26 cellular contexts compared by ENCODE assay signal in the genomic region with DNA sequence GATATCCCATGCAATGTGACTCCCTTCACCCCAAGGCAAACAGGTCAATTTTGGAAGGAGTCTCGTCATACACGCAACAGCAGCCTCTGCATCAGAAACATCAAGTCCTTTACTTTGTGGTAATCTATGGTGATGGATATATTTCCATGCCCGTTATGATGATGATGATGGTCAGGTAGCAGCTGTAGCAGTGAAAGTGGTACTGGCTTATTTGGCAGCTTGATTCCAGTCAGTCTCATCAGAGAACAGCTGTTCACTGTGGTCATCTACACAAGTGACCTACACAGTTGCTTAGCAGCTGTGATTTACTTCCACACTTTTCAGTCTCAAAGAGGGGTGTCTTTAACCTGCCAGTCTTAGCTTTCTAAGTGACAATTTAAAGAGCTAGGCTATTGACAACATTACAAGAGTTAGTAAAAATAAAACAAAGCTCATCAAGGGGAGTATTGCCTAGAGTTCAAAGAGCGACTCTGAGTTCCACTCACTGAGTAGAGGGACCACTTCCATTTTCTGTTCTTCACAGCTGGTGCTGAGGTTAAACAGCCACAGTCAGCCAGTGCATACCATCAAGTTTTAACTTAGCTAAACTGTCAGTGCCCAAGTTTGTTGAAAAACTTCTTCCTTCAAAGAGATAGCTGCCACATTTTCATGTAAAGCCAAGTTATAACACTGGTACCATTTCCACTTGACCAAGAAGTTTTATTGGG.
DNase-seq lines count a peak whose midpoint lies in the region; ATAC-seq and TF ChIP-seq lines count a peak whose summit lies in the region.
"Had no signal": no experiment of that assay in that cellular context is flagged by ENCODE, and none has a peak within 500 bp of the region (broad histone marks: within the 10 kb centered on the region; RNA-seq: fewer than 3 reads in every experiment).

No MANE protein-coding gene starts in this region.

- peak overlapping the region in 5 of 11 experiments; percentile 14 to 53 (median 22); a peak in 8 of 22 replicates for H3K27ac ChIP-seq in BLaER1 treated with 17β-estradiol and CSF1 and Interleukin-3, amounts not matched to agents 10 nM and 100 nM
- H3K27ac ChIP-seq in IMR-90 (ENCODE audit: insufficient read depth, low read length) (no peak overlapping the region), right atrium auricular region (no peak overlapping the region)
- H3K27ac ChIP-seq: breast epithelium, Peyer's patch, SJSA1, stomach, thyroid gland had no signal

- H3K36me3 ChIP-seq in BLaER1 treated with 17β-estradiol and CSF1 and Interleukin-3, amounts not matched to agents 10 nM and 100 nM: peaks cover 0 to 34% (median 0%) of the 10 kb centered on the region in 11 experiments; a peak in 6 of 22 replicates
- H3K36me3 ChIP-seq in IMR-90 (ENCODE audit: control insufficient read depth, insufficient read depth, low read length) (no peaks in the 10 kb centered on the region), right atrium auricular region (no peaks in the 10 kb centered on the region)
- H3K36me3 ChIP-seq: breast epithelium, Peyer's patch, SJSA1, stomach, thyroid gland had no signal

- no peak overlapping the region for H4K91ac ChIP-seq in IMR-90 (ENCODE audit: insufficient read depth, low read depth, low read length)

- no peak for TF ChIP-seq POLR2A in IMR-90 (IDR thresholded peaks at IDR 0.05; ENCODE audit: low read depth, low read length)

- H2BK120ac ChIP-seq in IMR-90 (ENCODE audit: low read depth, low read length): no peak overlapping the region

- H2AFZ ChIP-seq in IMR-90 (replicated peaks; ENCODE audit: low read length, poor library complexity): no peak overlapping the region

- H3K4ac ChIP-seq in IMR-90 (ENCODE audit: low read depth, low read length): no peak overlapping the region

- no peaks in the 10 kb centered on the region for H3K9me1 ChIP-seq in IMR-90 (ENCODE audit: insufficient read depth, low read length)

- intact Hi-C loops in IMR-90 (cut with micrococcal nuclease): no loop called here

- no peak overlapping the region for H3K14ac ChIP-seq in IMR-90 (replicated peaks; ENCODE audit: low read depth, low read length)

- DNase-seq in IMR-90: no peak
- DNase-seq in myocyte (ENCODE audit: low read depth): peak; percentile 90
- no peak for DNase-seq in DMS79 (lab: John Stamatoyannopoulos, UW)
- DNase-seq in NCI-H128 (lab: John Stamatoyannopoulos, UW; ENCODE audit: unreplicated experiment): no peak
- no peak for DNase-seq in GF-D8 (lab: John Stamatoyannopoulos, UW)
- no peak for DNase-seq in right atrium auricular region (ENCODE audit: low spot score)
- DNase-seq: activated CD4-positive, alpha-beta memory T cell treated with anti-CD3 and anti-CD28 coated beads for 36 hours; activated CD8-positive, alpha-beta memory T cell treated with anti-CD3 and anti-CD28 coated beads, Interleukin-2, amount 50 U/mL, for 48 hours; activated naive CD4-positive, alpha-beta T cell treated with anti-CD3 and anti-CD28 coated beads, Interleukin-2, amount 50 U/mL, for 16 hours; amniotic stem cell; CD8-positive, alpha-beta T cell; GOT3; Kasumi-1; left ventricle myocardium superior; naive thymus-derived CD8-positive, alpha-beta T cell; NCI-H1048; NCI-H187 treated with DMSO at 0.1 percent for 48 hours; Peyer's patch; stomach; thyroid gland had no signal

- H2BK20ac ChIP-seq in IMR-90 (ENCODE audit: low read depth, low read length): no peak overlapping the region

- no peak for TF ChIP-seq RAD21 in IMR-90 (IDR thresholded peaks at IDR 0.05; ENCODE audit: low read length)

- no TSS peak for BruUV-seq in IMR-90 (replicated peaks; lab: Mats Ljungman, UMichigan)

- peak overlapping the region in 10 of 11 experiments; percentile 0 to 76 (median 66); a peak in 18 of 22 replicates for H3K4me2 ChIP-seq in BLaER1 treated with 17β-estradiol and CSF1 and Interleukin-3, amounts not matched to agents 10 nM and 100 nM
- no peak overlapping the region for H3K4me2 ChIP-seq in IMR-90 (ENCODE audit: low read depth, low read length)

- no peak overlapping the region for H2BK15ac ChIP-seq in IMR-90 (ENCODE audit: low read depth, low read length)

- in situ Hi-C loops in IMR-90 (cut with MboI; ENCODE audit: low sequenced_read_pairs): no loop called here

- H4K8ac ChIP-seq in IMR-90 (ENCODE audit: low read depth in 2 of 2, low read length in 2 of 2): no peak overlapping the region

- H3K56ac ChIP-seq in IMR-90 (ENCODE audit: extremely low read depth, insufficient read depth, low read length): no peak overlapping the region

- POLR2A ChIA-PET in IMR-90 (lab: Charles Lee; ENCODE audit: unreplicated experiment): no interaction called here

- H3K27me3 ChIP-seq in BLaER1 treated with 17β-estradiol and CSF1 and Interleukin-3, amounts not matched to agents 10 nM and 100 nM: no peaks in the 10 kb centered on the region
- H3K27me3 ChIP-seq in IMR-90 (ENCODE audit: control insufficient read depth, insufficient read depth, low read length) (no peaks in the 10 kb centered on the region), right atrium auricular region (no peaks in the 10 kb centered on the region)
- H3K27me3 ChIP-seq: breast epithelium, Peyer's patch, SJSA1, stomach, thyroid gland had no signal

- H4K20me1 ChIP-seq in BLaER1 treated with 17β-estradiol and CSF1 and Interleukin-3, amounts not matched to agents 10 nM and 100 nM: no peaks in the 10 kb centered on the region
- H4K20me1 ChIP-seq in IMR-90 (ENCODE audit: insufficient read depth, low read length): no peaks in the 10 kb centered on the region

- no peak for TF ChIP-seq CTCF in IMR-90 (conservative IDR thresholded peaks at IDR 0.05; ENCODE audit: low read depth, low read length)
- TF ChIP-seq CTCF in right atrium auricular region (IDR thresholded peaks at IDR 0.05): no peak

- H2BK5ac ChIP-seq in IMR-90 (ENCODE audit: low read depth, low read length, poor library complexity, severe bottlenecking): no peak overlapping the region

- peaks cover 15 to 59% (median 46%) of the 10 kb centered on the region in 10 experiments for H3K4me1 ChIP-seq in BLaER1 treated with 17β-estradiol and CSF1 and Interleukin-3, amounts not matched to agents 10 nM and 100 nM
- H3K4me1 ChIP-seq in IMR-90 (ENCODE audit: control insufficient read depth, insufficient read depth, low read length) (no peaks in the 10 kb centered on the region), right atrium auricular region (no peaks in the 10 kb centered on the region)
- H3K4me1 ChIP-seq: breast epithelium, Peyer's patch, SJSA1, stomach, thyroid gland had no signal

- dilution Hi-C loops in IMR-90 (cut with HindIII; ENCODE audit: low sequenced_read_pairs, unreplicated experiment): no loop called here

- H3K4me3 ChIP-seq in BLaER1 treated with 17β-estradiol and CSF1 and Interleukin-3, amounts not matched to agents 10 nM and 100 nM: no peak overlapping the region; a peak in 1 of 20 replicates
- H3K4me3 ChIP-seq in IMR-90 (ENCODE audit: insufficient read depth, low read depth, low read length): no peak overlapping the region
- no peak overlapping the region for H3K4me3 ChIP-seq in right atrium auricular region
- H3K4me3 ChIP-seq: breast epithelium, Peyer's patch, SJSA1, stomach, thyroid gland had no signal

- ATAC-seq in GM19463 (IDR thresholded peaks at IDR 0.05; ENCODE audit: unreplicated experiment): peak; percentile 70
- ATAC-seq in IMR-90 (ENCODE audit: low read depth): no peak
- ATAC-seq: activated CD4-positive, CD25-positive, alpha-beta regulatory T cell treated with anti-CD3 and anti-CD28 coated beads, Interleukin-2, amount 50 U/mL, for 24 hours; activated T-helper 17 cell treated with anti-CD3 and anti-CD28 coated beads, Interleukin-2, amount 50 U/mL, for 72 hours; CD8-positive, alpha-beta T cell; left ventricle myocardium superior; naive thymus-derived CD8-positive, alpha-beta T cell had no signal

- H3K79me1 ChIP-seq in IMR-90 (ENCODE audit: low read depth in 1 of 2, low read length in 2 of 2): no peaks in the 10 kb centered on the region

- no peak overlapping the region for H2AK9ac ChIP-seq in IMR-90 (replicated peaks; ENCODE audit: low read depth, low read length, poor library complexity)

- CTCF ChIA-PET in IMR-90 (lab: Yijun Ruan, JAX): interaction anchor here (0.8 kb wide), 1 partner anchor 16 kb away, joined by 5 read pairs; no protein-coding TSS in a partner anchor

- peak overlapping the region; percentile 52; the same call in 1 of the 2 replicates for H3K18ac ChIP-seq in IMR-90 (ENCODE audit: low read depth, low read length)

- H4K5ac ChIP-seq in IMR-90 (ENCODE audit: low read depth, low read length): no peak overlapping the region

- H2AK5ac ChIP-seq in IMR-90 (ENCODE audit: low read depth, low read length): no peak overlapping the region

- WGBS in IMR-90 (ENCODE audit: extremely low coverage in 2 of 2, insufficient read length in 1 of 2), 2 experiments: no CpG with 5 or more reads among the region's 4 CpGs

- H3K9ac ChIP-seq in BLaER1 treated with 17β-estradiol and CSF1 and Interleukin-3, amounts not matched to agents 10 nM and 100 nM: no peak overlapping the region
- no peak overlapping the region for H3K9ac ChIP-seq in IMR-90 (ENCODE audit: low read depth, low read length)

- H3K9me3 ChIP-seq in BLaER1 treated with 17β-estradiol and CSF1 and Interleukin-3, amounts not matched to agents 10 nM and 100 nM (replicated peaks in 1 of 11): peaks cover 18 to 78% (median 57%) of the 10 kb centered on the region in 11 experiments; a peak in 21 of 22 replicates
- H3K9me3 ChIP-seq in IMR-90 (ENCODE audit: control insufficient read depth, insufficient read depth, low read length) (no peaks in the 10 kb centered on the region), right atrium auricular region (no peaks in the 10 kb centered on the region)
- H3K9me3 ChIP-seq: breast epithelium, Peyer's patch, SJSA1, stomach, thyroid gland had no signal

- H3K23ac ChIP-seq in IMR-90 (ENCODE audit: low read depth, low read length): no peak overlapping the region

TF ChIP-seq in IMR-90, 13 proteins besides CTCF, POLR2A, EP300 and RAD21 (continues in another document):
- TF ChIP-seq FOS (IDR thresholded peaks at IDR 0.05; ENCODE audit: low read depth, low read length): no peak
- TF ChIP-seq MXI1 (IDR thresholded peaks at IDR 0.05; ENCODE audit: borderline replicate concordance, low read depth, low read length): no peak
- TF ChIP-seq BHLHE40 (IDR thresholded peaks at IDR 0.05; ENCODE audit: low read depth, low read length): no peak
- no peak for TF ChIP-seq MAZ (IDR thresholded peaks at IDR 0.05; ENCODE audit: borderline replicate concordance, low read depth, low read length)
- no peak for TF ChIP-seq USF2 (IDR thresholded peaks at IDR 0.05; ENCODE audit: low read depth, low read length)
